22 cellular contexts compared by ENCODE assay signal in genomic region chr15:92092391-92092790, GRCh38.
DNase-seq lines count a peak whose midpoint lies in the region; ATAC-seq, FAIRE-seq and TF ChIP-seq lines count a peak whose summit lies in the region.
"Had no signal": no experiment of that assay in that cellular context is flagged by ENCODE, and none has a peak within 500 bp of the region (broad histone marks: within the 10 kb centered on the region; RNA-seq: fewer than 3 reads in every experiment).

No MANE protein-coding gene starts in this region.

- H2BK120ac ChIP-seq in IMR-90 (ENCODE audit: low read depth, low read length) = no peak overlapping the region

- H2AFZ ChIP-seq in IMR-90 (replicated peaks; ENCODE audit: low read length, poor library complexity) (no peak overlapping the region), astrocyte (ENCODE audit: low read depth, low read length) (no peak overlapping the region), osteoblast (ENCODE audit: low read length) (peak overlapping the region; percentile 66), hepatocyte (no peak overlapping the region)

- H3K4me3 ChIP-seq in CD4-positive, CD25-positive, alpha-beta regulatory T cell (ENCODE audit: low read depth, low read length) = no peak overlapping the region
- no peak overlapping the region for H3K4me3 ChIP-seq in IMR-90 (ENCODE audit: insufficient read depth, low read depth, low read length)
- no peak overlapping the region for H3K4me3 ChIP-seq in astrocyte (ENCODE audit: insufficient read depth, low read depth, low read length)
- peak overlapping the region; percentile 44 for H3K4me3 ChIP-seq in osteoblast (ENCODE audit: insufficient read depth, low read length)
- H3K4me3 ChIP-seq in hepatocyte = no peak overlapping the region
- H3K4me3 ChIP-seq: SJCRH30 had no signal

- H3K14ac ChIP-seq in IMR-90 (replicated peaks; ENCODE audit: low read depth, low read length) = no peak overlapping the region

- H3K4me3 Mint-ChIP-seq in CD4-positive, CD25-positive, alpha-beta regulatory T cell = peak overlapping the region in 1 of 4 donors; percentile 17
- no peak overlapping the region for H3K4me3 Mint-ChIP-seq in astrocyte (ENCODE audit: unreplicated experiment)
- H3K4me3 Mint-ChIP-seq: CD8-positive, alpha-beta memory T cell; H9 had no signal

- WGBS in IMR-90 (ENCODE audit: extremely low coverage in 2 of 2, insufficient read length in 1 of 2), 2 experiments = 58% methylated on average over 2 of the region's 5 CpGs; no CpG with 5 or more reads in 1 of the 2 experiments
- 90% methylated on average over 5 of the region's 5 CpGs for WGBS in hepatocyte (ENCODE audit: low lambda C conversion rate, missing lambda C conversion rate)

- H4K20me1 ChIP-seq in IMR-90 (ENCODE audit: insufficient read depth, low read length) (no peaks in the 10 kb centered on the region), astrocyte (ENCODE audit: insufficient read depth, low read length) (peaks cover 10% of the 10 kb centered on the region), osteoblast (ENCODE audit: insufficient read depth, low read length) (peaks cover 4% of the 10 kb centered on the region), hepatocyte (ENCODE audit: insufficient read depth, poor library complexity, severe bottlenecking) (no peaks in the 10 kb centered on the region)

- H4K91ac ChIP-seq in IMR-90 (ENCODE audit: insufficient read depth, low read depth, low read length) = no peak overlapping the region

- no peaks in the 10 kb centered on the region for H3K9me3 ChIP-seq in CD4-positive, CD25-positive, alpha-beta regulatory T cell (ENCODE audit: control insufficient read depth in 2 of 2, low read length in 2 of 2)
- H3K9me3 ChIP-seq in IMR-90 (ENCODE audit: control insufficient read depth, insufficient read depth, low read length) (no peaks in the 10 kb centered on the region), astrocyte (ENCODE audit: insufficient read depth, low read depth, low read length) (no peaks in the 10 kb centered on the region), osteoblast (ENCODE audit: low read depth, low read length) (no peaks in the 10 kb centered on the region), hepatocyte (ENCODE audit: low read depth) (no peaks in the 10 kb centered on the region)
- H3K9me3 ChIP-seq: SJCRH30 had no signal

- no peak for TF ChIP-seq CTCF in IMR-90 (conservative IDR thresholded peaks at IDR 0.05; ENCODE audit: low read depth, low read length)
- no peak for TF ChIP-seq CTCF in astrocyte (IDR thresholded peaks at IDR 0.05; ENCODE audit: insufficient read depth, low read depth, low read length)
- no peak for TF ChIP-seq CTCF in osteoblast (IDR thresholded peaks at IDR 0.05; ENCODE audit: extremely low read depth, low read depth, low read length)
- no peak for TF ChIP-seq CTCF in hepatocyte (IDR thresholded peaks at IDR 0.05; ENCODE audit: poor library complexity)

- no peak for ATAC-seq in CD4-positive, CD25-positive, alpha-beta regulatory T cell (ENCODE audit: low read depth in 2 of 2)
- ATAC-seq in IMR-90 (ENCODE audit: low read depth) (no peak), GM19452 (IDR thresholded peaks at IDR 0.05; ENCODE audit: unreplicated experiment) (no peak), GM18909 (IDR thresholded peaks at IDR 0.05; ENCODE audit: poor library complexity, unreplicated experiment) (no peak)

- H3K36me3 ChIP-seq in CD4-positive, CD25-positive, alpha-beta regulatory T cell (ENCODE audit: control insufficient read depth, insufficient read depth, low read length) = peaks cover 2% of the 10 kb centered on the region
- no peaks in the 10 kb centered on the region for H3K36me3 ChIP-seq in IMR-90 (ENCODE audit: control insufficient read depth, insufficient read depth, low read length)
- no peaks in the 10 kb centered on the region for H3K36me3 ChIP-seq in astrocyte (ENCODE audit: insufficient read depth, low read length)
- no peaks in the 10 kb centered on the region for H3K36me3 ChIP-seq in osteoblast (ENCODE audit: insufficient read depth, low read length)
- H3K36me3 ChIP-seq in hepatocyte (replicated peaks; ENCODE audit: insufficient read depth, low read depth) = no peaks in the 10 kb centered on the region
- H3K36me3 ChIP-seq: SJCRH30 had no signal

- H3K27ac ChIP-seq in CD4-positive, CD25-positive, alpha-beta regulatory T cell (ENCODE audit: insufficient read depth, low read length, poor library complexity, severe bottlenecking) = no peak overlapping the region
- H3K27ac ChIP-seq in IMR-90 (ENCODE audit: insufficient read depth, low read length) (no peak overlapping the region), astrocyte (ENCODE audit: low read depth, low read length) (no peak overlapping the region), osteoblast (ENCODE audit: low read depth, low read length) (peak overlapping the region; percentile 42), hepatocyte (no peak overlapping the region)
- H3K27ac ChIP-seq: SJCRH30 had no signal

- no peak overlapping the region for H3K4ac ChIP-seq in IMR-90 (ENCODE audit: low read depth, low read length)

- no peak overlapping the region for H2BK5ac ChIP-seq in IMR-90 (ENCODE audit: low read depth, low read length, poor library complexity, severe bottlenecking)

- no peak for TF ChIP-seq POLR2A in IMR-90 (IDR thresholded peaks at IDR 0.05; ENCODE audit: low read depth, low read length)

- H3K79me1 ChIP-seq in IMR-90 (ENCODE audit: low read depth in 1 of 2, low read length in 2 of 2) = no peaks in the 10 kb centered on the region

- no TSS peak for BruUV-seq in IMR-90 (replicated peaks; lab: Mats Ljungman, UMichigan)

- H3K27ac Mint-ChIP-seq in CD4-positive, CD25-positive, alpha-beta regulatory T cell = peak overlapping the region in 2 of 3 donors; percentile 20 to 86
- H3K27ac Mint-ChIP-seq in astrocyte (ENCODE audit: unreplicated experiment) = peak overlapping the region; percentile 77
- H3K27ac Mint-ChIP-seq: H9 had no signal

- no peaks in the 10 kb centered on the region for H3K27me3 Mint-ChIP-seq in CD4-positive, CD25-positive, alpha-beta regulatory T cell
- H3K27me3 Mint-ChIP-seq in astrocyte (ENCODE audit: low read depth, unreplicated experiment) = peaks cover 4% of the 10 kb centered on the region
- H3K27me3 Mint-ChIP-seq: CD8-positive, alpha-beta memory T cell had no signal

- no peaks in the 10 kb centered on the region for H3K79me2 ChIP-seq in astrocyte (ENCODE audit: insufficient read depth, low read length)
- H3K79me2 ChIP-seq in osteoblast (ENCODE audit: insufficient read depth, low read length) = no peaks in the 10 kb centered on the region
- no peaks in the 10 kb centered on the region for H3K79me2 ChIP-seq in hepatocyte

- H3K9me3 Mint-ChIP-seq in CD4-positive, CD25-positive, alpha-beta regulatory T cell = peaks cover 0 to 2% (median 0%) of the 10 kb centered on the region in 7 donors
- H3K9me3 Mint-ChIP-seq in astrocyte (ENCODE audit: unreplicated experiment) = no peaks in the 10 kb centered on the region
- H3K9me3 Mint-ChIP-seq: CD8-positive, alpha-beta memory T cell; H9 had no signal

- no peak overlapping the region for H3K23ac ChIP-seq in IMR-90 (ENCODE audit: low read depth, low read length)

- no peak for FAIRE-seq in astrocyte (lab: Jason Lieb, UNC)
- FAIRE-seq: D721Med had no signal

- CTCF ChIA-PET in IMR-90 (lab: Yijun Ruan, JAX) = no interaction called here

- no peak overlapping the region for H2AK9ac ChIP-seq in IMR-90 (replicated peaks; ENCODE audit: low read depth, low read length, poor library complexity)

- no peak overlapping the region for H3K9ac ChIP-seq in IMR-90 (ENCODE audit: low read depth, low read length)
- no peak overlapping the region for H3K9ac ChIP-seq in astrocyte (ENCODE audit: low read length)

- H3K56ac ChIP-seq in IMR-90 (ENCODE audit: extremely low read depth, insufficient read depth, low read length) = no peak overlapping the region

- H3K9me1 ChIP-seq in IMR-90 (ENCODE audit: insufficient read depth, low read length) = no peaks in the 10 kb centered on the region

- DNase-seq in CD4-positive, CD25-positive, alpha-beta regulatory T cell = no peak
- DNase-seq in IMR-90 (peak; percentile 15), astrocyte (ENCODE audit: low read depth) (no peak), osteoblast (ENCODE audit: insufficient read length, low spot score, missing footprints) (peak; percentile 76), hepatocyte (ENCODE audit: low spot score) (no peak)
- DNase-seq: ACHN; CD8-positive, alpha-beta memory T cell; DMS79; H9; KBM-7; NCI-H1048; NCI-H1436 treated with DMSO at 0.1 percent for 48 hours; NCI-H2029 treated with DMSO at 0.1 percent for 48 hours; NCI-H2171 treated with DMSO at 0.1 percent for 48 hours; NCI-H446 treated with DMSO at 0.1 percent for 48 hours; NCI-H748 treated with DMSO at 0.1 percent for 48 hours; OCI-M1; RPMI8226; SJCRH30 had no signal

- no peak overlapping the region for H2BK15ac ChIP-seq in IMR-90 (ENCODE audit: low read depth, low read length)

- dilution Hi-C loops in IMR-90 (cut with HindIII; ENCODE audit: low sequenced_read_pairs, unreplicated experiment) = no loop called here

- H4K8ac ChIP-seq in IMR-90 (ENCODE audit: low read depth in 2 of 2, low read length in 2 of 2) = no peak overlapping the region

- POLR2A ChIA-PET in IMR-90 (lab: Charles Lee; ENCODE audit: unreplicated experiment) = no interaction called here

- TF ChIP-seq RAD21 in IMR-90 (IDR thresholded peaks at IDR 0.05; ENCODE audit: low read length) = no peak

- H3K4me2 ChIP-seq in IMR-90 (ENCODE audit: low read depth, low read length) (no peak overlapping the region), astrocyte (ENCODE audit: low read length) (no peak overlapping the region), osteoblast (ENCODE audit: insufficient read depth, low read length) (peak overlapping the region; percentile 65), hepatocyte (no peak overlapping the region)

- no peaks in the 10 kb centered on the region for H3K9me2 ChIP-seq in hepatocyte (replicated peaks; ENCODE audit: insufficient read depth)

- H3K36me3 Mint-ChIP-seq in CD4-positive, CD25-positive, alpha-beta regulatory T cell = peaks cover 6% of the 10 kb centered on the region
- no peaks in the 10 kb centered on the region for H3K36me3 Mint-ChIP-seq in astrocyte (ENCODE audit: low read depth, unreplicated experiment)

- no peak overlapping the region for H2BK20ac ChIP-seq in IMR-90 (ENCODE audit: low read depth, low read length)

- no peaks in the 10 kb centered on the region for H3K27me3 ChIP-seq in CD4-positive, CD25-positive, alpha-beta regulatory T cell (ENCODE audit: control insufficient read depth, insufficient read depth, low read length)
- H3K27me3 ChIP-seq in IMR-90 (ENCODE audit: control insufficient read depth, insufficient read depth, low read length) = no peaks in the 10 kb centered on the region
- H3K27me3 ChIP-seq in astrocyte (ENCODE audit: insufficient read depth, low read length) = no peaks in the 10 kb centered on the region
- no peaks in the 10 kb centered on the region for H3K27me3 ChIP-seq in osteoblast (ENCODE audit: insufficient read depth, low read length)
- H3K27me3 ChIP-seq in hepatocyte = no peaks in the 10 kb centered on the region
- H3K27me3 ChIP-seq: SJCRH30 had no signal

- intact Hi-C loops in IMR-90 (cut with micrococcal nuclease) = loop anchor here (10.0 kb wide), 1 partner anchor 702 kb away; no protein-coding TSS in a partner anchor

- H3K18ac ChIP-seq in IMR-90 (ENCODE audit: low read depth, low read length) = no peak overlapping the region

- H3K4me1 ChIP-seq in CD4-positive, CD25-positive, alpha-beta regulatory T cell (ENCODE audit: control insufficient read depth, insufficient read depth, low read length, poor library complexity, severe bottlenecking) = peaks cover 28% of the 10 kb centered on the region
- H3K4me1 ChIP-seq in IMR-90 (ENCODE audit: control insufficient read depth, insufficient read depth, low read length) (no peaks in the 10 kb centered on the region), astrocyte (ENCODE audit: insufficient read depth, low read length) (no peaks in the 10 kb centered on the region), osteoblast (ENCODE audit: insufficient read depth, low read length) (peaks cover 12% of the 10 kb centered on the region), hepatocyte (ENCODE audit: insufficient read depth) (no peaks in the 10 kb centered on the region)
- H3K4me1 ChIP-seq: SJCRH30 had no signal

- peaks cover 12 to 63% (median 40%) of the 10 kb centered on the region in 4 donors for H3K4me1 Mint-ChIP-seq in CD4-positive, CD25-positive, alpha-beta regulatory T cell
- H3K4me1 Mint-ChIP-seq in astrocyte (ENCODE audit: low read depth, unreplicated experiment) = peaks cover 11% of the 10 kb centered on the region

- H4K5ac ChIP-seq in IMR-90 (ENCODE audit: low read depth, low read length) = no peak overlapping the region

- no peak overlapping the region for H2AK5ac ChIP-seq in IMR-90 (ENCODE audit: low read depth, low read length)

- in situ Hi-C loops in IMR-90 (cut with MboI; ENCODE audit: low sequenced_read_pairs) = loop anchor here (5.0 kb wide), 1 partner anchor 625 kb away; no protein-coding TSS in a partner anchor

Comparison
In these comparisons a context has a peak if more than half of its experiments do, and no peak if none do; other contexts are left out.
1. DNase-seq: peak in IMR-90 (single experiment) and osteoblast (single experiment); none in CD4-positive, CD25-positive, alpha-beta regulatory T cell (0 of 3), astrocyte (single experiment) and hepatocyte (single experiment).